ENCODE assay signal across 15 cellular contexts in the genomic region with DNA sequence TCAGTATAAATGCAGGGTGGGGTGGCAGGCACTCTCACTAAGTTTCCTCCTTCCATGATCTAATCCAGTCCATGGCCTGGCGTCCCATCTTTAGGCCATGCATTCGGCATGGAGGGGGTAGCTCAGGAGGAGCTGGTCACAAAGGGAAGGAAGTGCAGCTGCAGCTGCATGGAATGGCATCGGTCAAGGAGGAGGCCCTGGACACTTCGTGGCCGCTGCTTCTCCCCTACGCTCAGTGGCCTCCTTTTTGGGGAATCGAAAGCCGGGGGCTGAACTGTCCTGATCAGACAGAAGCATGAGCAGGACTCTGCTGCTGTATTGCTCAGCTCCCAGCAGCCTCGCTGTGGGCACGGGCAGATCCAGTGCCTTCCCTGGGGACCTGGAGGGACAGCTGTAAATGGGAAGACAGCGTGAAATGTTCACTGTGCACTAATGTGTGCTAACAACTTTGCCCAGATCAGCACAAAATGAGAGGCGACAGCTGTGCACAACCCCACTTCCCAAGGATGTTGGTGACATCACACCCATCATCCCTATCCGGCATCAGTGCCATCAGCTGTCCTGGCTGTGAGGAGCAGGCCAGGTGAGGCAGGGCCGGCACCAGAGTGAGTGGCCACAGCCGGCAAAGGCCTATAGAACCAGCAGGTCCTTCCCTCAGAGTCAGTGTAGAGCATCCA.
DNase-seq lines count a peak whose midpoint lies in the region; ATAC-seq and TF ChIP-seq lines count a peak whose summit lies in the region.
"Had no signal": no experiment of that assay in that cellular context is flagged by ENCODE, and none has a peak within 500 bp of the region (broad histone marks: within the 10 kb centered on the region; RNA-seq: fewer than 3 reads in every experiment).

No MANE protein-coding gene starts in this region.

- H3K9me3 ChIP-seq in RWPE2 (ENCODE audit: severe bottlenecking): no peaks in the 10 kb centered on the region

- no peaks in the 10 kb centered on the region for H3K9me3 Mint-ChIP-seq in glutamatergic neuron (ENCODE audit: unreplicated experiment)
- H3K9me3 Mint-ChIP-seq: CD4-positive, alpha-beta T cell had no signal

- peaks cover 19% of the 10 kb centered on the region for H3K4me1 Mint-ChIP-seq in glutamatergic neuron (ENCODE audit: low read depth, unreplicated experiment)
- H3K4me1 Mint-ChIP-seq: B cell had no signal

- H3K27me3 ChIP-seq in RWPE2 (ENCODE audit: insufficient read depth, poor library complexity, severe bottlenecking): no peaks in the 10 kb centered on the region

- H3K27ac ChIP-seq in RWPE2 (ENCODE audit: poor library complexity, severe bottlenecking): no peak overlapping the region

- no peaks in the 10 kb centered on the region for H3K4me1 ChIP-seq in RWPE2 (ENCODE audit: insufficient read depth, poor library complexity, severe bottlenecking)

- H3K4me3 Mint-ChIP-seq in glutamatergic neuron (ENCODE audit: unreplicated experiment): peak overlapping the region; percentile 30
- H3K4me3 Mint-ChIP-seq: B cell; CD4-positive, alpha-beta T cell; HFFc6 had no signal

- DNase-seq in NCI-H2171 treated with DMSO at 0.1 percent for 48 hours (lab: John Stamatoyannopoulos, UW): peak; percentile 7
- DNase-seq in NCI-H2171 (lab: John Stamatoyannopoulos, UW): no peak
- peak; percentile 29 for DNase-seq in RWPE2 (ENCODE audit: low spot score)
- peak; percentile 46 for DNase-seq in glutamatergic neuron
- DNase-seq in retina: peak; percentile 66
- DNase-seq: 8988T; Calu3; CD4-positive, alpha-beta T cell; DMS 273 treated with DMSO at 0.1 percent for 48 hours; HCEC 1CT; HFFc6 had no signal

- ATAC-seq in RWPE2 (ENCODE audit: low read depth) (no peak), GM21786 (IDR thresholded peaks at IDR 0.05; ENCODE audit: unreplicated experiment) (no peak), HG03280 (IDR thresholded peaks at IDR 0.05; ENCODE audit: unreplicated experiment) (no peak), HG03460 (IDR thresholded peaks at IDR 0.05; ENCODE audit: unreplicated experiment) (no peak)

- H3K27ac Mint-ChIP-seq in glutamatergic neuron (ENCODE audit: unreplicated experiment): peak overlapping the region; percentile 45
- H3K27ac Mint-ChIP-seq: B cell; CD4-positive, alpha-beta T cell; HFFc6 had no signal

- no peak overlapping the region for H3K4me3 ChIP-seq in RWPE2 (ENCODE audit: severe bottlenecking)

- TF ChIP-seq CTCF in RWPE2 (IDR thresholded peaks at IDR 0.05; ENCODE audit: poor library complexity, severe bottlenecking) (no peak), glutamatergic neuron (IDR thresholded peaks at IDR 0.05; ENCODE audit: partially characterized antibody, unreplicated experiment) (no peak)

- peaks cover 7% of the 10 kb centered on the region for H3K27me3 Mint-ChIP-seq in glutamatergic neuron (ENCODE audit: unreplicated experiment)
- H3K27me3 Mint-ChIP-seq: B cell; CD4-positive, alpha-beta T cell had no signal

- no peaks in the 10 kb centered on the region for H3K36me3 ChIP-seq in RWPE2 (ENCODE audit: low read depth)

- no peaks in the 10 kb centered on the region for H3K36me3 Mint-ChIP-seq in glutamatergic neuron (ENCODE audit: unreplicated experiment)
